8 cellular contexts compared by ENCODE assay signal in the genomic region with DNA sequence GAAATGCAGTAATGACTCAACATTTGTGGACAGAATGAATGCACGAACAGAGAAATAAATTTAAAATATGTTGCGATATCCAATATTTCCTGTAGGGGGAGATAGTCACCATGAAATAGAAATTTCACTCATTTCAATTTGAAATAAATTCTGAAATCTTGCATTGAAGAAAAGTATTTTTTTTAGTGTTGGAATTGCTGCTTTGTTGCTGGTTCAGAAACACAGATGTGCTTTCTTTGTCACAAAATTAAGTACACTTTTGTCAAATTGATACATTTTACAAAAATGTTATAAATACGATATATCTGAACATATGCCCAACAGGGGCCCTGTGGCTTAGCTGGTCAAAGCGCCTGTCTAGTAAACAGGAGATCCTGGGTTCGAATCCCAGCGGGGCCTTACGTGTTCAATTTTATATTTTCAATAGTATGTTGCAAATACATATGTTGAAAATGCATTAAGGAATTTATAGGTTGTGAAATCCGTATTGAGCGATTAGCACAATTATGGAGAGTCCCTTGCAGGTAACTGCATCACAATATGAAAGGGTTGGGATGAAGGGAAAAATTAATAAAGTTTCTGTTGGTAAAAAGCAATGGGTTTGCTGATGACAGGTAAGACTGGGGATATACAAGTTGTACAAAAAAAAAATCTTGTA.
A peak's percentile ranks its signal among the peaks of the same experiment; 100 is the strongest.
DNase-seq lines count a peak whose midpoint lies in the region; ATAC-seq and TF ChIP-seq lines count a peak whose summit lies in the region.

No MANE protein-coding gene starts in this region.

- H3K36me3 Mint-ChIP-seq in activated T-cell treated with anti-CD3 and anti-CD28 coated beads, Interleukin-2, amount 50 U/mL, for 72 hours (ENCODE audit: insufficient read depth in 2 of 2) = no peaks in the 10 kb centered on the region
- no peaks in the 10 kb centered on the region for H3K36me3 Mint-ChIP-seq in glutamatergic neuron (ENCODE audit: unreplicated experiment)

- POLR2A ChIA-PET in GM10248 (lab: Yijun Ruan, JAX) = no interaction called here

- H3K27me3 Mint-ChIP-seq in activated T-cell treated with anti-CD3 and anti-CD28 coated beads, Interleukin-2, amount 50 U/mL, for 72 hours (ENCODE audit: low read depth) = no peaks in the 10 kb centered on the region
- H3K27me3 Mint-ChIP-seq in glutamatergic neuron (ENCODE audit: unreplicated experiment) = peaks cover 3% of the 10 kb centered on the region

- H3K4me1 Mint-ChIP-seq in activated T-cell treated with anti-CD3 and anti-CD28 coated beads, Interleukin-2, amount 50 U/mL, for 72 hours (ENCODE audit: low read depth) = peaks cover 28% of the 10 kb centered on the region
- peaks cover 3% of the 10 kb centered on the region for H3K4me1 Mint-ChIP-seq in glutamatergic neuron (ENCODE audit: low read depth, unreplicated experiment)

- TF ChIP-seq CTCF in AG09319 (IDR thresholded peaks at IDR 0.05; ENCODE audit: low read depth, low read length) (peak; percentile 54), GM10248 (IDR thresholded peaks at IDR 0.05; ENCODE audit: control extremely low read depth, extremely low read depth, low read depth, missing control alignments) (peak; percentile 43), glutamatergic neuron (IDR thresholded peaks at IDR 0.05; ENCODE audit: partially characterized antibody, unreplicated experiment) (peak; percentile 94)

- peak overlapping the region; percentile 94 for H3K27ac Mint-ChIP-seq in activated T-cell treated with anti-CD3 and anti-CD28 coated beads, Interleukin-2, amount 50 U/mL, for 72 hours
- no peak overlapping the region for H3K27ac Mint-ChIP-seq in glutamatergic neuron (ENCODE audit: unreplicated experiment)

- peak overlapping the region; percentile 31 to 83 for H3K4me3 Mint-ChIP-seq in activated T-cell treated with anti-CD3 and anti-CD28 coated beads, Interleukin-2, amount 50 U/mL, for 72 hours
- no peak overlapping the region for H3K4me3 Mint-ChIP-seq in glutamatergic neuron (ENCODE audit: unreplicated experiment)

- H3K9me3 Mint-ChIP-seq in activated T-cell treated with anti-CD3 and anti-CD28 coated beads, Interleukin-2, amount 50 U/mL, for 72 hours = no peaks in the 10 kb centered on the region
- H3K9me3 Mint-ChIP-seq in glutamatergic neuron (ENCODE audit: unreplicated experiment) = no peaks in the 10 kb centered on the region

- CTCF ChIA-PET in GM10248 (lab: Yijun Ruan, JAX) = interaction anchor here (1.0 to 5.8 kb wide), 11 partner anchors 9 to 733 kb away, joined by 3 to 39 read pairs (median 5); no protein-coding TSS in a partner anchor

- DNase-seq in AG09319 (ENCODE audit: extremely low read depth, low read depth) (no peak), GM10248 (ENCODE audit: extremely low spot score) (no peak), NCI-H2171 (lab: John Stamatoyannopoulos, UW) (peak; percentile 20), glutamatergic neuron (no peak)
- DNase-seq in activated T-cell treated with anti-CD3 and anti-CD28 coated beads, Interleukin-2, amount 50 U/mL, for 72 hours = peak; percentile 38 to 49
- DNase-seq in stimulated activated CD8-positive, alpha-beta memory T cell treated with anti-CD3 and anti-CD28 coated beads, Interleukin-4, amount 100 ng/mL, for 48 hours = peak; percentile 69

- peak; percentile 11 to 26 for ATAC-seq in activated T-cell treated with anti-CD3 and anti-CD28 coated beads, Interleukin-2, amount 50 U/mL, for 72 hours (replicated peaks in 1 of 2)
- no peak for ATAC-seq in GM19351 (IDR thresholded peaks at IDR 0.05; ENCODE audit: unreplicated experiment)
- ATAC-seq in HG03432 (IDR thresholded peaks at IDR 0.05; ENCODE audit: unreplicated experiment) = no peak

Comparison
In these comparisons a context has a peak if more than half of its experiments do, and no peak if none do; other contexts are left out.
1. DNase-seq: peak in NCI-H2171 (single experiment), activated T-cell treated with anti-CD3 and anti-CD28 coated beads, Interleukin-2, amount 50 U/mL, for 72 hours (2 of 2) and stimulated activated CD8-positive, alpha-beta memory T cell treated with anti-CD3 and anti-CD28 coated beads, Interleukin-4, amount 100 ng/mL, for 48 hours (single experiment); none in AG09319 (single experiment), GM10248 (single experiment) and glutamatergic neuron (single experiment).
2. CTCF ChIP-seq: peak in every context shown above with its lines; median percentile 94 in glutamatergic neuron; 54 in AG09319; 43 in GM10248.
3. ATAC-seq: peak in activated T-cell treated with anti-CD3 and anti-CD28 coated beads, Interleukin-2, amount 50 U/mL, for 72 hours (2 of 2); none in GM19351 (single experiment) and HG03432 (single experiment).